1 cellular context compared by ENCODE assay signal in genomic region chr2:131153529-131153928, GRCh38.
TF ChIP-seq lines count a peak whose summit lies in the region.

No MANE protein-coding gene starts in this region.

TF ChIP-seq in IMR-90, 13 proteins besides CTCF, POLR2A, EP300 and RAD21 (continued from another document):
- TF ChIP-seq, protein P1, sequence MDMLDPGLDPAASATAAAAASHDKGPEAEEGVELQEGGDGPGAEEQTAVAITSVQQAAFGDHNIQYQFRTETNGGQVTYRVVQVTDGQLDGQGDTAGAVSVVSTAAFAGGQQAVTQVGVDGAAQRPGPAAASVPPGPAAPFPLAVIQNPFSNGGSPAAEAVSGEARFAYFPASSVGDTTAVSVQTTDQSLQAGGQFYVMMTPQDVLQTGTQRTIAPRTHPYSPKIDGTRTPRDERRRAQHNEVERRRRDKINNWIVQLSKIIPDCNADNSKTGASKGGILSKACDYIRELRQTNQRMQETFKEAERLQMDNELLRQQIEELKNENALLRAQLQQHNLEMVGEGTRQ (IDR thresholded peaks at IDR 0.05; ENCODE audit: low read depth, low read length), result no peak
- no peak for TF ChIP-seq FOS (IDR thresholded peaks at IDR 0.05; ENCODE audit: low read depth, low read length)
- TF ChIP-seq, protein P2, sequence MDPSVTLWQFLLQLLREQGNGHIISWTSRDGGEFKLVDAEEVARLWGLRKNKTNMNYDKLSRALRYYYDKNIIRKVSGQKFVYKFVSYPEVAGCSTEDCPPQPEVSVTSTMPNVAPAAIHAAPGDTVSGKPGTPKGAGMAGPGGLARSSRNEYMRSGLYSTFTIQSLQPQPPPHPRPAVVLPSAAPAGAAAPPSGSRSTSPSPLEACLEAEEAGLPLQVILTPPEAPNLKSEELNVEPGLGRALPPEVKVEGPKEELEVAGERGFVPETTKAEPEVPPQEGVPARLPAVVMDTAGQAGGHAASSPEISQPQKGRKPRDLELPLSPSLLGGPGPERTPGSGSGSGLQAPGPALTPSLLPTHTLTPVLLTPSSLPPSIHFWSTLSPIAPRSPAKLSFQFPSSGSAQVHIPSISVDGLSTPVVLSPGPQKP (IDR thresholded peaks at IDR 0.05; ENCODE audit: borderline replicate concordance, low read depth, low read length), result no peak
